Comparison of ENCODE assay signal across 20 cellular contexts in the genomic region with DNA sequence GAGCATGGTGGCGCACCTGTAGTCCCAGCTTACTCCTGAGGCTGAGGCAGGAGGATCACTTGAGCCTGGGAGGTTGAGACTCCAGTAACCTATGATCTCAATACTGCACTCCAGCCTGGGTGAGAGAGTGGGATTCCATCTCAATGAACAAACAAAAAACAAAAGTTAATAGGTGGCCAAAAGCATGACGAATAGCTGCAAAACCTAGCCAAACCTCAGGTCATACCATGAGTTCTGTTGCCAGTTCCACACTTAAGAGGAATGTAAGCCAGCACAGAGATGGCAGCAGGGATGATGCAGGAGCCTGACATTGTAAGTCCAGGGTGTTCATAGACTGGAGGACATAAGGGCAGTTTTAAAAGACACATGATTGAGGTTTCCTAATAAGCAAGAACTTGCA. TPM values are rescaled to one million over a fixed set of nuclear protein-coding genes. Genes with fewer than 3 reads are reported as not detected.
DNase-seq lines count a peak whose midpoint lies in the region; ATAC-seq and TF ChIP-seq lines count a peak whose summit lies in the region.
"Had no signal": no experiment of that assay in that cellular context is flagged by ENCODE, and none has a peak within 500 bp of the region (broad histone marks: within the 10 kb centered on the region; RNA-seq: fewer than 3 reads in every experiment).

No MANE protein-coding gene starts in this region.

- H4K20me1 ChIP-seq in mammary epithelial cell (ENCODE audit: insufficient read depth, low read length) = no peaks in the 10 kb centered on the region

- H3K79me2 ChIP-seq in mammary epithelial cell (ENCODE audit: insufficient read depth, low read length) = no peaks in the 10 kb centered on the region

- H3K9me3 ChIP-seq in mammary epithelial cell (replicated peaks; ENCODE audit: insufficient read depth, low read length) = no peaks in the 10 kb centered on the region
- H3K9me3 ChIP-seq in upper lobe of right lung = no peaks in the 10 kb centered on the region
- H3K9me3 ChIP-seq: colonic mucosa had no signal

- no peak overlapping the region for H2AFZ ChIP-seq in mammary epithelial cell (ENCODE audit: low read depth, low read length)

- H3K4me1 ChIP-seq in mammary epithelial cell (ENCODE audit: insufficient read depth, low read length) = peaks cover 30% of the 10 kb centered on the region
- H3K4me1 ChIP-seq in upper lobe of right lung = peaks cover 6% of the 10 kb centered on the region
- H3K4me1 ChIP-seq: colonic mucosa had no signal

- no peak overlapping the region for H3K4me3 ChIP-seq in mammary epithelial cell (replicated peaks in 1 of 3; ENCODE audit: insufficient read depth in 1 of 3, low read depth in 2 of 3, low read length in 3 of 3)
- no peak overlapping the region for H3K4me3 ChIP-seq in kidney epithelial cell (ENCODE audit: low read depth, low read length)
- H3K4me3 ChIP-seq in upper lobe of right lung = no peak overlapping the region
- H3K4me3 ChIP-seq: colonic mucosa, K562 had no signal

- no peak for ATAC-seq in HG02571 (IDR thresholded peaks at IDR 0.05; ENCODE audit: unreplicated experiment)
- ATAC-seq in HG02870 (IDR thresholded peaks at IDR 0.05; ENCODE audit: unreplicated experiment) = no peak
- no peak for ATAC-seq in HG03571 (IDR thresholded peaks at IDR 0.05; ENCODE audit: unreplicated experiment)
- ATAC-seq in upper lobe of right lung = no peak
- ATAC-seq: activated T-cell treated with anti-CD3 and anti-CD28 coated beads, Interleukin-2, amount 50 U/mL, for 4 hours; CD8-positive, alpha-beta T cell; K562 had no signal

- H3K4me2 ChIP-seq in mammary epithelial cell (ENCODE audit: insufficient read depth, low read depth, low read length) = no peak overlapping the region

- WGBS in mammary epithelial cell (ENCODE audit: low coverage, missing lambda C conversion rate) = 64% methylated on average over 2 of the region's 2 CpGs

- in situ Hi-C loops in mammary epithelial cell (cut with MboI; ENCODE audit: low sequenced_read_pairs in 2 of 2) = loop anchor here in 1 of 2 donors (10.0 kb wide), 1 partner anchor 455 kb away; no protein-coding TSS in a partner anchor

- intact Hi-C loops in mammary epithelial cell (cut with micrococcal nuclease) (loop anchor here (5.0 to 10.0 kb wide), 3 partner anchors 157 to 1085 kb away; no protein-coding TSS in a partner anchor), upper lobe of right lung (cut with DNase I) (loop anchor here (10.0 kb wide), 1 partner anchor 465 kb away; no protein-coding TSS in a partner anchor)

- H3K27me3 ChIP-seq in mammary epithelial cell (ENCODE audit: insufficient read depth, low read length) = no peaks in the 10 kb centered on the region
- no peaks in the 10 kb centered on the region for H3K27me3 ChIP-seq in kidney epithelial cell (ENCODE audit: control insufficient read depth, insufficient read depth, low read length)
- H3K27me3 ChIP-seq in upper lobe of right lung = no peaks in the 10 kb centered on the region
- H3K27me3 ChIP-seq: colonic mucosa had no signal

- BruUV-seq in mammary epithelial cell (replicated peaks; lab: Mats Ljungman, UMichigan) = no TSS peak

- dilution Hi-C loops in mammary epithelial cell (cut with HindIII; ENCODE audit: low sequenced_read_pairs) = no loop called here

- DNase-seq in A172 (ENCODE audit: low spot score) = peak; percentile 22
- peak; percentile 41 for DNase-seq in HS-5 (ENCODE audit: low read depth)
- peak; percentile 51 for DNase-seq in mammary epithelial cell
- DNase-seq in kidney epithelial cell (ENCODE audit: low read depth) = peak; percentile 21
- no peak for DNase-seq in upper lobe of right lung
- DNase-seq: activated CD4-positive, alpha-beta memory T cell treated with anti-CD3 and anti-CD28 coated beads for 36 hours; activated T-cell treated with anti-CD3 and anti-CD28 coated beads, Interleukin-2, amount 50 U/mL, for 4 hours; CD8-positive, alpha-beta T cell; colonic mucosa; DND-41; hypothalamus; NCI-H1092 treated with DMSO at 0.1 percent for 48 hours; NCI-H2171 treated with DMSO at 0.1 percent for 48 hours; RPMI8226; stimulated activated CD4-positive, alpha-beta T cell treated with anti-CD3 and anti-CD28 coated beads, Interleukin-4, amount 100 ng/mL, for 1 hour; SW 1271 had no signal

- no peaks in the 10 kb centered on the region for H3K36me3 ChIP-seq in mammary epithelial cell (ENCODE audit: insufficient read depth, low read length)
- H3K36me3 ChIP-seq in kidney epithelial cell (ENCODE audit: control insufficient read depth, insufficient read depth, low read length) = no peaks in the 10 kb centered on the region
- H3K36me3 ChIP-seq in upper lobe of right lung = no peaks in the 10 kb centered on the region
- H3K36me3 ChIP-seq: colonic mucosa had no signal

- no peak for TF ChIP-seq CTCF in mammary epithelial cell (conservative IDR thresholded peaks at IDR 0.05 in 1 of 2, IDR thresholded peaks at IDR 0.05 in 1 of 2; ENCODE audit: extremely low read depth in 1 of 2, insufficient read depth in 1 of 2, low read depth in 1 of 2, low read length in 2 of 2)
- no peak for TF ChIP-seq CTCF in kidney epithelial cell (IDR thresholded peaks at IDR 0.05; ENCODE audit: insufficient read depth, low read length, poor library complexity, severe bottlenecking)
- no peak for TF ChIP-seq CTCF in upper lobe of right lung (IDR thresholded peaks at IDR 0.05)

- CTCF ChIA-PET in mammary epithelial cell (lab: Charles Lee; ENCODE audit: low non-redundant PET) = interaction anchor here (0.6 kb wide), 1 partner anchor 454 kb away, joined by 3 read pairs; no protein-coding TSS in a partner anchor

- no peak overlapping the region for H3K9ac ChIP-seq in mammary epithelial cell (ENCODE audit: insufficient read depth, low read length)

- H3K27ac ChIP-seq in mammary epithelial cell (ENCODE audit: insufficient read depth, low read depth, low read length) (no peak overlapping the region), upper lobe of right lung (no peak overlapping the region)
- H3K27ac ChIP-seq: colonic mucosa had no signal

RNA-seq across cellular contexts. Expression of a gene that starts 55.3 kb away (rescaled TPM):
- total RNA-seq in A172 (2014; rRNA removed; shearing (Covaris generic)) = 4.5 and 11.3 TPM in 2 replicates
- total RNA-seq in mammary epithelial cell = 10 to 100 TPM in 1 of 2 donors, 1 to 10 TPM in 1; 5.4 to 12.5 TPM
- 3.1 TPM for polyA plus RNA-seq in mammary epithelial cell
- not detected for polyA minus RNA-seq in mammary epithelial cell
- 2.7 and 4.7 TPM in 2 replicates for total RNA-seq in kidney epithelial cell
- 23.1 TPM for total RNA-seq in upper lobe of right lung
